2 cellular contexts compared by ENCODE assay signal in the genomic region with DNA sequence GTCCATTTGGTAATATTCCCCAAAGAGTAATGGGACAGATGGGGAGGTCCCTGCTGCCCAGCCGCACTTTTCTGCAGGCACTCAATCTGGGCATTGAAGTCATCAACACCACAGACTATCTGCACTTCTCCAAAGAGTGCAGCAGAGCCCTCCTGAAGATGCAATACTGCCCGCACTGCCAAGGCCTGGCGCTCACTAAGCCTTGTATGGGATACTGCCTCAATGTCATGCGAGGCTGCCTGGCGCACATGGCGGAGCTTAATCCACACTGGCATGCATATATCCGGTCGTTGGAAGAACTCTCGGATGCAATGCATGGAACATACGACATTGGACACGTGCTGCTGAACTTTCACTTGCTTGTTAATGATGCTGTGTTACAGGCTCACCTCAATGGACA.
TF ChIP-seq lines count a peak whose summit lies in the region.

No MANE protein-coding gene starts in this region.

TF ChIP-seq in K562, 482 proteins besides CTCF, POLR2A, EP300 and RAD21 (continues in another document):
- TF ChIP-seq ZBTB7A (IDR thresholded peaks at IDR 0.05; ENCODE audit: borderline replicate concordance, control insufficient read depth, low read depth, low read length): no peak
- TF ChIP-seq RFX7 (CRISPR knock-in tag; IDR thresholded peaks at IDR 0.05): no peak
- no peak for TF ChIP-seq TCF7 (IDR thresholded peaks at IDR 0.05; ENCODE audit: borderline replicate concordance)
- no peak for TF ChIP-seq LEF1 (IDR thresholded peaks at IDR 0.05)
- TF ChIP-seq, protein P1, sequence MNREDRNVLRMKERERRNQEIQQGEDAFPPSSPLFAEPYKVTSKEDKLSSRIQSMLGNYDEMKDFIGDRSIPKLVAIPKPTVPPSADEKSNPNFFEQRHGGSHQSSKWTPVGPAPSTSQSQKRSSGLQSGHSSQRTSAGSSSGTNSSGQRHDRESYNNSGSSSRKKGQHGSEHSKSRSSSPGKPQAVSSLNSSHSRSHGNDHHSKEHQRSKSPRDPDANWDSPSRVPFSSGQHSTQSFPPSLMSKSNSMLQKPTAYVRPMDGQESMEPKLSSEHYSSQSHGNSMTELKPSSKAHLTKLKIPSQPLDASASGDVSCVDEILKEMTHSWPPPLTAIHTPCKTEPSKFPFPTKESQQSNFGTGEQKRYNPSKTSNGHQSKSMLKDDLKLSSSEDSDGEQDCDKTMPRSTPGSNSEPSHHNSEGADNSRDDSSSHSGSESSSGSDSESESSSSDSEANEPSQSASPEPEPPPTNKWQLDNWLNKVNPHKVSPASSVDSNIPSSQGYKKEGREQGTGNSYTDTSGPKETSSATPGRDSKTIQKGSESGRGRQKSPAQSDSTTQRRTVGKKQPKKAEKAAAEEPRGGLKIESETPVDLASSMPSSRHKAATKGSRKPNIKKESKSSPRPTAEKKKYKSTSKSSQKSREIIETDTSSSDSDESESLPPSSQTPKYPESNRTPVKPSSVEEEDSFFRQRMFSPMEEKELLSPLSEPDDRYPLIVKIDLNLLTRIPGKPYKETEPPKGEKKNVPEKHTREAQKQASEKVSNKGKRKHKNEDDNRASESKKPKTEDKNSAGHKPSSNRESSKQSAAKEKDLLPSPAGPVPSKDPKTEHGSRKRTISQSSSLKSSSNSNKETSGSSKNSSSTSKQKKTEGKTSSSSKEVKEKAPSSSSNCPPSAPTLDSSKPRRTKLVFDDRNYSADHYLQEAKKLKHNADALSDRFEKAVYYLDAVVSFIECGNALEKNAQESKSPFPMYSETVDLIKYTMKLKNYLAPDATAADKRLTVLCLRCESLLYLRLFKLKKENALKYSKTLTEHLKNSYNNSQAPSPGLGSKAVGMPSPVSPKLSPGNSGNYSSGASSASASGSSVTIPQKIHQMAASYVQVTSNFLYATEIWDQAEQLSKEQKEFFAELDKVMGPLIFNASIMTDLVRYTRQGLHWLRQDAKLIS (CRISPR knock-in tag; IDR thresholded peaks at IDR 0.05): no peak
- no peak for TF ChIP-seq MTA3 (IDR thresholded peaks at IDR 0.05; ENCODE audit: borderline replicate concordance)
- TF ChIP-seq STAG1 (CRISPR knock-in tag; IDR thresholded peaks at IDR 0.05; ENCODE audit: borderline replicate concordance): peak; percentile 12; the same call in 1 of the 2 replicates
- TF ChIP-seq, protein P2, sequence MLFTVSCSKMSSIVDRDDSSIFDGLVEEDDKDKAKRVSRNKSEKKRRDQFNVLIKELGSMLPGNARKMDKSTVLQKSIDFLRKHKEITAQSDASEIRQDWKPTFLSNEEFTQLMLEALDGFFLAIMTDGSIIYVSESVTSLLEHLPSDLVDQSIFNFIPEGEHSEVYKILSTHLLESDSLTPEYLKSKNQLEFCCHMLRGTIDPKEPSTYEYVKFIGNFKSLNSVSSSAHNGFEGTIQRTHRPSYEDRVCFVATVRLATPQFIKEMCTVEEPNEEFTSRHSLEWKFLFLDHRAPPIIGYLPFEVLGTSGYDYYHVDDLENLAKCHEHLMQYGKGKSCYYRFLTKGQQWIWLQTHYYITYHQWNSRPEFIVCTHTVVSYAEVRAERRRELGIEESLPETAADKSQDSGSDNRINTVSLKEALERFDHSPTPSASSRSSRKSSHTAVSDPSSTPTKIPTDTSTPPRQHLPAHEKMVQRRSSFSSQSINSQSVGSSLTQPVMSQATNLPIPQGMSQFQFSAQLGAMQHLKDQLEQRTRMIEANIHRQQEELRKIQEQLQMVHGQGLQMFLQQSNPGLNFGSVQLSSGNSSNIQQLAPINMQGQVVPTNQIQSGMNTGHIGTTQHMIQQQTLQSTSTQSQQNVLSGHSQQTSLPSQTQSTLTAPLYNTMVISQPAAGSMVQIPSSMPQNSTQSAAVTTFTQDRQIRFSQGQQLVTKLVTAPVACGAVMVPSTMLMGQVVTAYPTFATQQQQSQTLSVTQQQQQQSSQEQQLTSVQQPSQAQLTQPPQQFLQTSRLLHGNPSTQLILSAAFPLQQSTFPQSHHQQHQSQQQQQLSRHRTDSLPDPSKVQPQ (CRISPR knock-in tag; IDR thresholded peaks at IDR 0.05; ENCODE audit: borderline replicate concordance): no peak
- peak; percentile 57; the same call in 1 of the 2 replicates for TF ChIP-seq ZNF282 (CRISPR knock-in tag; IDR thresholded peaks at IDR 0.05)
- no peak for TF ChIP-seq PURB (CRISPR knock-in tag; IDR thresholded peaks at IDR 0.05; ENCODE audit: low read depth)
- TF ChIP-seq, protein P3, sequence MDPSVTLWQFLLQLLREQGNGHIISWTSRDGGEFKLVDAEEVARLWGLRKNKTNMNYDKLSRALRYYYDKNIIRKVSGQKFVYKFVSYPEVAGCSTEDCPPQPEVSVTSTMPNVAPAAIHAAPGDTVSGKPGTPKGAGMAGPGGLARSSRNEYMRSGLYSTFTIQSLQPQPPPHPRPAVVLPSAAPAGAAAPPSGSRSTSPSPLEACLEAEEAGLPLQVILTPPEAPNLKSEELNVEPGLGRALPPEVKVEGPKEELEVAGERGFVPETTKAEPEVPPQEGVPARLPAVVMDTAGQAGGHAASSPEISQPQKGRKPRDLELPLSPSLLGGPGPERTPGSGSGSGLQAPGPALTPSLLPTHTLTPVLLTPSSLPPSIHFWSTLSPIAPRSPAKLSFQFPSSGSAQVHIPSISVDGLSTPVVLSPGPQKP (CRISPR knock-in tag; IDR thresholded peaks at IDR 0.05): no peak
- TF ChIP-seq MCM3 (IDR thresholded peaks at IDR 0.05): 0 out of 2 replicates have a peak, but pooled peaks have one; percentile 68
- TF ChIP-seq PTRF (tag; IDR thresholded peaks at IDR 0.05): no peak
- TF ChIP-seq ZNF778 (CRISPR knock-in tag; IDR thresholded peaks at IDR 0.05): no peak
- TF ChIP-seq HIVEP1 (CRISPR knock-in tag; IDR thresholded peaks at IDR 0.05): no peak
- no peak for TF ChIP-seq SMC3 (conservative IDR thresholded peaks at IDR 0.05; ENCODE audit: insufficient read depth, low read depth, low read length)
- TF ChIP-seq ZNF668 (CRISPR knock-in tag; IDR thresholded peaks at IDR 0.05): no peak
- TF ChIP-seq, protein P4, sequence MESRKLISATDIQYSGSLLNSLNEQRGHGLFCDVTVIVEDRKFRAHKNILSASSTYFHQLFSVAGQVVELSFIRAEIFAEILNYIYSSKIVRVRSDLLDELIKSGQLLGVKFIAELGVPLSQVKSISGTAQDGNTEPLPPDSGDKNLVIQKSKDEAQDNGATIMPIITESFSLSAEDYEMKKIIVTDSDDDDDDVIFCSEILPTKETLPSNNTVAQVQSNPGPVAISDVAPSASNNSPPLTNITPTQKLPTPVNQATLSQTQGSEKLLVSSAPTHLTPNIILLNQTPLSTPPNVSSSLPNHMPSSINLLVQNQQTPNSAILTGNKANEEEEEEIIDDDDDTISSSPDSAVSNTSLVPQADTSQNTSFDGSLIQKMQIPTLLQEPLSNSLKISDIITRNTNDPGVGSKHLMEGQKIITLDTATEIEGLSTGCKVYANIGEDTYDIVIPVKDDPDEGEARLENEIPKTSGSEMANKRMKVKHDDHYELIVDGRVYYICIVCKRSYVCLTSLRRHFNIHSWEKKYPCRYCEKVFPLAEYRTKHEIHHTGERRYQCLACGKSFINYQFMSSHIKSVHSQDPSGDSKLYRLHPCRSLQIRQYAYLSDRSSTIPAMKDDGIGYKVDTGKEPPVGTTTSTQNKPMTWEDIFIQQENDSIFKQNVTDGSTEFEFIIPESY (CRISPR knock-in tag; IDR thresholded peaks at IDR 0.05): no peak
- TF ChIP-seq IRF2 (CRISPR knock-in tag; IDR thresholded peaks at IDR 0.05): peak; percentile 79; the same call in 1 of the 2 replicates
- TF ChIP-seq ZKSCAN1 (IDR thresholded peaks at IDR 0.05; ENCODE audit: low read depth, low read length): no peak
- no peak for TF ChIP-seq NFE2L1 (tag; IDR thresholded peaks at IDR 0.05; ENCODE audit: borderline replicate concordance, low read depth)
- TF ChIP-seq ZNF253 (CRISPR knock-in tag; conservative IDR thresholded peaks at IDR 0.05): no peak

TF ChIP-seq in H1, 55 proteins besides CTCF, POLR2A, EP300 and RAD21:
- no peak for TF ChIP-seq KDM1A (IDR thresholded peaks at IDR 0.05; ENCODE audit: borderline replicate concordance, low read length)
- no peak for TF ChIP-seq SP4 (IDR thresholded peaks at IDR 0.05; ENCODE audit: low read length)
- no peak for TF ChIP-seq CEBPB (IDR thresholded peaks at IDR 0.05; ENCODE audit: low read depth, low read length)
- no peak for TF ChIP-seq BACH1 (IDR thresholded peaks at IDR 0.05; ENCODE audit: low read length)
- TF ChIP-seq ZNF274 (IDR thresholded peaks at IDR 0.05; ENCODE audit: borderline replicate concordance, extremely low read depth, low read length): no peak
- no peak for TF ChIP-seq EZH2 (IDR thresholded peaks at IDR 0.05; ENCODE audit: low read depth, low read length, severe bottlenecking)
- TF ChIP-seq SIRT6 (IDR thresholded peaks at IDR 0.05; ENCODE audit: low read length): no peak
- no peak for TF ChIP-seq JUND (IDR thresholded peaks at IDR 0.05; ENCODE audit: low read length)
- no peak for TF ChIP-seq HDAC6 (IDR thresholded peaks at IDR 0.05; ENCODE audit: low read depth, low read length)
- no peak for TF ChIP-seq GTF2F1 (IDR thresholded peaks at IDR 0.05; ENCODE audit: borderline replicate concordance, low read depth, low read length)
- no peak for TF ChIP-seq SP1 (IDR thresholded peaks at IDR 0.05; ENCODE audit: low read depth, low read length)
- TF ChIP-seq POU5F1 (IDR thresholded peaks at IDR 0.05; ENCODE audit: low read depth, low read length): no peak
- no peak for TF ChIP-seq NRF1 (IDR thresholded peaks at IDR 0.05; ENCODE audit: low read depth, low read length)
- TF ChIP-seq CREB1 (IDR thresholded peaks at IDR 0.05): no peak
- TF ChIP-seq FOSL1 (IDR thresholded peaks at IDR 0.05; ENCODE audit: insufficient read depth, low read depth, low read length): no peak
- no peak for TF ChIP-seq EGR1 (IDR thresholded peaks at IDR 0.05; ENCODE audit: borderline replicate concordance, low read depth, low read length)
- no peak for TF ChIP-seq SUZ12 (IDR thresholded peaks at IDR 0.05; ENCODE audit: low read length)
